ENCODE assay signal across 14 cellular contexts in the genomic region with DNA sequence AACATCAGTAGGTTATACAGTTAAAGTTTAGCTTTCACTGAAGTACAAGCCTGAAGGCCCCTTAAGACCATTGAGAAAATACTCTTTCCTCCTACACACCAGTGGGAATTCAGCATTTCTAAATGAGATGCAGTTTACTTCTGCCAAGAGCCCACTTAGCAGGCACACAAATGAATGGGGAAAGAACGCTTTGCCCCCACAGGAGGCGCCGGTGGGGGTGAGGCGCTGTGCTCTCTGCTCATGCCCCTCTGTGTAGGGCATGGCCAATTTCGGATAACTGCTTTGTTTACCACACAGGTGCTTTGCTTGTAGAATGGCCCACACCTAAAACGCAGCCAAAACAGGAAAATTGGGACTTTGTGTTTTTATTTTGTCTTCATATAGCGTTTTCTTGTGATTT.
"Had no signal": no experiment of that assay in that cellular context is flagged by ENCODE, and none has a peak within 500 bp of the region (broad histone marks: within the 10 kb centered on the region; RNA-seq: fewer than 3 reads in every experiment).

No MANE protein-coding gene starts in this region.

- H3K9me3 Mint-ChIP-seq: activated CD4-positive, alpha-beta T cell treated with anti-CD3 and anti-CD28 coated beads, Interleukin-2, amount 10 ng/mL, durations not matched to agents 24 days and 14 days; naive B cell; stimulated activated memory B cell treated with anti-CD40 and anti-IgM and Interleukin-4, amounts not matched to agents 10 μg/mL and 1 μg/mL and 100 μg/mL, for 72 hours; T-helper 1 cell treated with Interleukin-12 subunit alpha and Interleukin-12 subunit beta and Interleukin-4 antibody, amounts not matched to agents 30 μg/mL and 1 μg/mL, for 36 hours; WTC11 had no signal

- H3K27ac ChIP-seq: hepatocyte, SK-N-MC, skin epidermis, tibial nerve had no signal

- H3K27ac Mint-ChIP-seq: stimulated activated memory B cell treated with anti-CD40 and anti-IgM and Interleukin-4, amounts not matched to agents 10 μg/mL and 1 μg/mL and 100 μg/mL, for 72 hours; T-helper 1 cell treated with Interleukin-12 subunit alpha and Interleukin-12 subunit beta and Interleukin-4 antibody, amounts not matched to agents 30 μg/mL and 1 μg/mL, for 36 hours; WTC11 had no signal

- H3K4me3 Mint-ChIP-seq: activated CD4-positive, alpha-beta T cell treated with anti-CD3 and anti-CD28 coated beads, Interleukin-2, amount 10 ng/mL, durations not matched to agents 24 days and 14 days; stimulated activated memory B cell treated with anti-CD40 and anti-IgM and Interleukin-4, amounts not matched to agents 10 μg/mL and 1 μg/mL and 100 μg/mL, for 72 hours; T-helper 1 cell treated with Interleukin-12 subunit alpha and Interleukin-12 subunit beta and Interleukin-4 antibody, amounts not matched to agents 30 μg/mL and 1 μg/mL, for 36 hours; WTC11 had no signal

- DNase-seq: activated CD4-positive, alpha-beta T cell treated with anti-CD3 and anti-CD28 coated beads, Interleukin-2, amount 10 ng/mL, durations not matched to agents 24 days and 14 days; activated gamma-delta T cell treated with Interleukin-2 at 50 U/mL for 16 hours; activated T-cell treated with anti-CD3 and anti-CD28 coated beads, Interleukin-2, amount 50 U/mL, for 1 hour; erythroblast; kidney glomerular epithelial cell; midbrain; naive B cell had no signal

- H3K4me1 Mint-ChIP-seq: stimulated activated memory B cell treated with anti-CD40 and anti-IgM and Interleukin-4, amounts not matched to agents 10 μg/mL and 1 μg/mL and 100 μg/mL, for 72 hours; WTC11 had no signal

- H3K27me3 ChIP-seq: hepatocyte, tibial nerve had no signal

- ATAC-seq: stimulated activated memory B cell treated with anti-CD40 and anti-IgM and Interleukin-4, amounts not matched to agents 10 μg/mL and 1 μg/mL and 100 μg/mL, for 72 hours; WTC11 had no signal

- H3K4me3 ChIP-seq: hepatocyte, SK-N-MC, skin epidermis, tibial nerve had no signal

- H3K27me3 Mint-ChIP-seq: activated CD4-positive, alpha-beta T cell treated with anti-CD3 and anti-CD28 coated beads, Interleukin-2, amount 10 ng/mL, durations not matched to agents 24 days and 14 days; naive B cell; stimulated activated memory B cell treated with anti-CD40 and anti-IgM and Interleukin-4, amounts not matched to agents 10 μg/mL and 1 μg/mL and 100 μg/mL, for 72 hours had no signal
